ENCODE assay signal across 8 cellular contexts in the genomic region with DNA sequence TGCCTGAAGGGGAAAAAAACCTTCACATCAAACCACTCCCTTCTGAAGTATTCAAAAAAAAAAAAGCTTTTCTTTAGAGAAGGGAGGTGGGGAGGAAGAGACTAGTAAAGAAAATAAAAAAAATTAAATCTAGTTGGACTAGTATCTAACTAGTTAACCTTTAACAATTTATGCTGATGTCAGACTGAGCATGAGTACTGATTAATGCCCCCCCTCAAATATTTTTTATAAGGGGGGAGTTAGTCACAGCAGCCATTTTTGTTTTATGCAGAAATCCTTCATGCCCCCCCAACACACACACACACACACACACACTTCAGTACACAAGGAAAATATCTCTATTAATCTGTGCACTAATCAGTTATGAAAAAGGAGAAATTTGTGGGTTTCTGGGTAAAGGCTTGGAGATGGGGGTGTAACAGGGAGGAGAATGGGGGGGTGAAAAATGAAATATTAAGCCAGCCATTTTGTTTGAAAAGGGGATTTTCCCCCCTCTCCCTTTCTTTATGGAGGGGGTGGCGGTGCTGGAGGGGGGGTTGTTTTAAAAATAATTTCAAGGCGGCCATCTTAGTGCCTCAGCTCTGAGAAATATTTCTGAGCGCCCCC. TPM values are rescaled to one million over a fixed set of nuclear protein-coding genes. Genes with fewer than 3 reads are reported as not detected.
DNase-seq lines count a peak whose midpoint lies in the region; ATAC-seq and TF ChIP-seq lines count a peak whose summit lies in the region.

No MANE protein-coding gene starts in this region.

- peak overlapping the region; percentile 71 for H3K27ac ChIP-seq in foreskin keratinocyte

- TF ChIP-seq CTCF in Calu3 (IDR thresholded peaks at IDR 0.05; ENCODE audit: unreplicated experiment) (no peak), foreskin keratinocyte (conservative IDR thresholded peaks at IDR 0.05) (no peak)
- TF ChIP-seq CTCF in activated CD8-positive, alpha-beta T cell treated with anti-CD3 and anti-CD28 coated beads for 36 hours (IDR thresholded peaks at IDR 0.05) = no peak

- H3K27me3 Mint-ChIP-seq in Calu3 (ENCODE audit: unreplicated experiment) = no peaks in the 10 kb centered on the region
- H3K27me3 Mint-ChIP-seq in activated CD8-positive, alpha-beta T cell treated with anti-CD3 and anti-CD28 coated beads for 36 hours = no peaks in the 10 kb centered on the region

- H3K4me1 ChIP-seq in foreskin keratinocyte = peaks cover 25% of the 10 kb centered on the region

- intact Hi-C loops in Calu3 (cut with micrococcal nuclease; ENCODE audit: unreplicated experiment) = loop anchor here (10.0 kb wide), 1 partner anchor 51 kb away; a partner anchor contains a TSS
- intact Hi-C loops in activated CD8-positive, alpha-beta T cell treated with anti-CD3 and anti-CD28 coated beads for 36 hours (cut with micrococcal nuclease) = no loop called here

- no peak for ATAC-seq in activated CD8-positive, alpha-beta T cell treated with anti-CD3 and anti-CD28 coated beads for 36 hours
- ATAC-seq in foreskin keratinocyte (no peak), HG03175 (IDR thresholded peaks at IDR 0.05; ENCODE audit: unreplicated experiment) (no peak), GM19023 (IDR thresholded peaks at IDR 0.05; ENCODE audit: unreplicated experiment) (no peak)

- DNase-seq in Calu3 (peak; percentile 17), LoVo (ENCODE audit: low spot score) (peak; percentile 59), foreskin keratinocyte (peak in 1 of 2 donors; percentile 61), dedifferentiated amniotic fluid mesenchymal stem cell (ENCODE audit: extremely low spot score) (no peak)
- DNase-seq in activated CD8-positive, alpha-beta T cell treated with anti-CD3 and anti-CD28 coated beads for 36 hours = peak; percentile 72
- DNase-seq in stimulated activated CD4-positive, alpha-beta T cell treated with anti-CD3 and anti-CD28 coated beads, Interleukin-1b, Interleukin-23, amount 100 ng/mL, for 48 hours = peak; percentile 42

- H3K36me3 Mint-ChIP-seq in Calu3 (ENCODE audit: insufficient read depth, unreplicated experiment) = peaks cover 10% of the 10 kb centered on the region
- peaks cover 5% of the 10 kb centered on the region for H3K36me3 Mint-ChIP-seq in activated CD8-positive, alpha-beta T cell treated with anti-CD3 and anti-CD28 coated beads for 36 hours (ENCODE audit: low read depth)

- CTCF ChIA-PET in Calu3 (lab: Charles Lee) = interaction anchor here (0.7 to 1.0 kb wide), 2 partner anchors 97 to 174 kb away, joined by 3 to 4 read pairs; no protein-coding TSS in a partner anchor
- CTCF ChIA-PET in activated CD8-positive, alpha-beta T cell treated with anti-CD3 and anti-CD28 coated beads for 36 hours (lab: Charles Lee) = interaction anchor here (1.0 to 2.1 kb wide), 4 partner anchors 13 to 106 kb away, joined by 3 to 10 read pairs (median 6); no protein-coding TSS in a partner anchor

- no peaks in the 10 kb centered on the region for H3K27me3 ChIP-seq in foreskin keratinocyte

- POLR2A ChIA-PET in activated CD8-positive, alpha-beta T cell treated with anti-CD3 and anti-CD28 coated beads for 36 hours (lab: Charles Lee) = interaction anchor here (0.6 to 2.1 kb wide), 6 partner anchors 11 to 125 kb away, joined by 3 to 12 read pairs (median 5); a partner anchor contains a TSS

- no TSS peak for BruUV-seq in Calu3 (replicated peaks; lab: Mats Ljungman, UMichigan)

- H3K9me3 Mint-ChIP-seq in Calu3 (ENCODE audit: low read depth, unreplicated experiment) = no peaks in the 10 kb centered on the region
- no peaks in the 10 kb centered on the region for H3K9me3 Mint-ChIP-seq in activated CD8-positive, alpha-beta T cell treated with anti-CD3 and anti-CD28 coated beads for 36 hours

- H3K27ac Mint-ChIP-seq in Calu3 (ENCODE audit: unreplicated experiment) = no peak overlapping the region
- peak overlapping the region; percentile 88 for H3K27ac Mint-ChIP-seq in activated CD8-positive, alpha-beta T cell treated with anti-CD3 and anti-CD28 coated beads for 36 hours

- no peak overlapping the region for H3K4me3 Mint-ChIP-seq in Calu3 (ENCODE audit: low read depth, unreplicated experiment)
- peak overlapping the region; percentile 70 for H3K4me3 Mint-ChIP-seq in activated CD8-positive, alpha-beta T cell treated with anti-CD3 and anti-CD28 coated beads for 36 hours

- no peaks in the 10 kb centered on the region for H3K4me1 Mint-ChIP-seq in Calu3 (ENCODE audit: low read depth, unreplicated experiment)
- H3K4me1 Mint-ChIP-seq in activated CD8-positive, alpha-beta T cell treated with anti-CD3 and anti-CD28 coated beads for 36 hours (ENCODE audit: low read depth) = no peaks in the 10 kb centered on the region

RNA-seq across cellular contexts. Expression of a gene that starts 4.7 kb away (rescaled TPM):
- total RNA-seq in Calu3 (2022) = 108 and 116 TPM in 2 replicates
- total RNA-seq in activated CD8-positive, alpha-beta T cell treated with anti-CD3 and anti-CD28 coated beads for 36 hours = 100 to 1,000 TPM; 130 to 139 TPM
- 89.8 and 91.3 TPM in 2 replicates for total RNA-seq in foreskin keratinocyte
- 66.8 and 76.4 TPM in 2 replicates for polyA plus RNA-seq in foreskin keratinocyte

RNA-seq across cellular contexts. Expression of a gene that starts 26.1 kb away (rescaled TPM):
- 8.0 and 8.4 TPM in 2 replicates for total RNA-seq in Calu3 (2022)
- 10 to 100 TPM; 13.5 to 16.2 TPM for total RNA-seq in activated CD8-positive, alpha-beta T cell treated with anti-CD3 and anti-CD28 coated beads for 36 hours
- 8.9 and 10.2 TPM in 2 replicates for total RNA-seq in foreskin keratinocyte
- 4.8 and 6.6 TPM in 2 replicates for polyA plus RNA-seq in foreskin keratinocyte

RNA-seq across cellular contexts. Expression of a gene that starts 26.5 kb away (rescaled TPM):
- total RNA-seq in Calu3 (2022) (36.3 and 36.6 TPM in 2 replicates), foreskin keratinocyte (119 and 136 TPM in 2 replicates)
- total RNA-seq in activated CD8-positive, alpha-beta T cell treated with anti-CD3 and anti-CD28 coated beads for 36 hours = 10 to 100 TPM; 72.8 to 77.2 TPM
- polyA plus RNA-seq in foreskin keratinocyte = 143 and 146 TPM in 2 replicates

RNA-seq across cellular contexts. Expression of a gene that starts 29.0 kb away (rescaled TPM):
- total RNA-seq in Calu3 (2022) = 2.9 and 3.6 TPM in 2 replicates
- total RNA-seq in activated CD8-positive, alpha-beta T cell treated with anti-CD3 and anti-CD28 coated beads for 36 hours = 1 to 10 TPM; 2.4 to 2.9 TPM
- total RNA-seq in foreskin keratinocyte = 0.58 and 0.67 TPM in 2 replicates
- 0.65 and 1.3 TPM in 2 replicates for polyA plus RNA-seq in foreskin keratinocyte

RNA-seq across cellular contexts. Expression of a gene that starts 32.2 kb away (rescaled TPM):
- 1.4 and 2.0 TPM in 2 replicates for total RNA-seq in Calu3 (2022)
- 1 to 10 TPM; 5.1 to 5.2 TPM for total RNA-seq in activated CD8-positive, alpha-beta T cell treated with anti-CD3 and anti-CD28 coated beads for 36 hours
- 1.9 and 2.3 TPM in 2 replicates for total RNA-seq in foreskin keratinocyte
- 1.5 TPM in 2 replicates for polyA plus RNA-seq in foreskin keratinocyte
